Comparison of ENCODE assay signal across 10 cellular contexts in genomic region chr2:32289165-32290054, GRCh38.
DNase-seq lines count a peak whose midpoint lies in the region; ATAC-seq and TF ChIP-seq lines count a peak whose summit lies in the region.
"Had no signal": no experiment of that assay in that cellular context is flagged by ENCODE, and none has a peak within 500 bp of the region (broad histone marks: within the 10 kb centered on the region; RNA-seq: fewer than 3 reads in every experiment).

No MANE protein-coding gene starts in this region.

- H3K4me3 ChIP-seq in NB4 (ENCODE audit: low read depth, low read length) = no peak overlapping the region
- no peak overlapping the region for H3K4me3 ChIP-seq in choroid plexus epithelial cell (ENCODE audit: low read depth, low read length)
- peak overlapping the region in 1 of 2 experiments; percentile 7 for H3K4me3 ChIP-seq in neutrophil (ENCODE audit: low read depth in 1 of 2, low read length in 1 of 2)

- peaks cover 22 to 27% of the 10 kb centered on the region in 2 experiments for H3K4me1 ChIP-seq in neutrophil (ENCODE audit: control insufficient read depth in 1 of 2, insufficient read depth in 1 of 2, low read depth in 1 of 2, low read length in 1 of 2)

- DNase-seq in EH (ENCODE audit: low read depth) (peak; percentile 75), NB4 (ENCODE audit: low read depth) (peak; percentile 77), choroid plexus epithelial cell (ENCODE audit: low read depth) (peak; percentile 82), NCI-H1417 treated with DMSO at 0.1 percent for 48 hours (lab: John Stamatoyannopoulos, UW) (no peak), caudate nucleus (lab: John Stamatoyannopoulos, UW) (no peak)
- DNase-seq: effector memory CD4-positive, alpha-beta T cell; right cardiac atrium had no signal

- H3K9me3 ChIP-seq in neutrophil = no peaks in the 10 kb centered on the region

- H3K36me3 ChIP-seq in neutrophil = peaks cover 38% of the 10 kb centered on the region

- H3K27me3 ChIP-seq in neutrophil = no peaks in the 10 kb centered on the region

- ATAC-seq in GM18907 (IDR thresholded peaks at IDR 0.05; ENCODE audit: unreplicated experiment) (no peak), HG02970 (IDR thresholded peaks at IDR 0.05; ENCODE audit: low FRiP score, unreplicated experiment) (no peak)

- H3K27ac ChIP-seq in neutrophil (peak overlapping the region; percentile 81), caudate nucleus (ENCODE audit: low read depth, low read length) (no peak overlapping the region)

- TF ChIP-seq CTCF in NB4 (IDR thresholded peaks at IDR 0.05; ENCODE audit: low read depth, low read length) (no peak), choroid plexus epithelial cell (conservative IDR thresholded peaks at IDR 0.05; ENCODE audit: low read depth, low read length) (no peak), neutrophil (IDR thresholded peaks at IDR 0.05) (no peak)

- no peak for TF ChIP-seq POLR2A in NB4 (IDR thresholded peaks at IDR 0.05; ENCODE audit: extremely low read depth, insufficient read length)

Comparison
In these comparisons a context has a peak if more than half of its experiments do, and no peak if none do; other contexts are left out.
1. DNase-seq: peak in EH (single experiment), NB4 (single experiment) and choroid plexus epithelial cell (single experiment); none in NCI-H1417 treated with DMSO at 0.1 percent for 48 hours (single experiment) and caudate nucleus (0 of 61).